ENCODE assay signal across 8 cellular contexts in the genomic region with DNA sequence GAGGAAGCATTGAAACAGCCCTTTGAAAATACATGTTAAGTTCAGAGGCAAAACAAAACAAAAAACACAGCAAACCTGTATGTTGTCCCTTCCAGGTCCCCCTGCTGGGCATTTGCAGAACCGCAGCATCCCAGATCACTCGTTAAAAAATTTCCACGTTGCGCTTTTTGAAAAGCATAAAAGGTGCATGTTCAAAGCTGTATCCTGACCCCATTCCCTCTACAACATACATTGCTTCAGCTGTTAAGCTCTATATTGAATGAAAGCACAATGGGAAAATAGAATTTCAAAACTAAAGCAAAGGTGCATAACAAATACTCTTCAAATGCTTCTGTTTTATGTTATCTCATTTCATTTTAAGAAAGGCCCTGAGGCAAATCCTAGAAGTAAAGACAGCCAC.
A peak's percentile ranks its signal among the peaks of the same experiment; 100 is the strongest.
DNase-seq lines count a peak whose midpoint lies in the region; ATAC-seq and TF ChIP-seq lines count a peak whose summit lies in the region.

No MANE protein-coding gene starts in this region.

- H3K4me3 Mint-ChIP-seq in activated CD8-positive, alpha-beta memory T cell treated with anti-CD3 and anti-CD28 coated beads, Interleukin-2, amount 10 ng/mL, durations not matched to agents 7 days and 5 days, result no peak overlapping the region
- H3K4me3 Mint-ChIP-seq in stimulated activated memory B cell treated with anti-CD40 and anti-IgM and Interleukin-4, amounts not matched to agents 10 μg/mL and 1 μg/mL and 100 μg/mL, for 72 hours, result no peak overlapping the region

- no peaks in the 10 kb centered on the region for H3K4me1 ChIP-seq in prostate gland (replicated peaks)

- H3K9me3 ChIP-seq in prostate gland, result no peaks in the 10 kb centered on the region

- peaks cover 12% of the 10 kb centered on the region for H3K27me3 Mint-ChIP-seq in activated CD8-positive, alpha-beta memory T cell treated with anti-CD3 and anti-CD28 coated beads, Interleukin-2, amount 10 ng/mL, durations not matched to agents 7 days and 5 days
- H3K27me3 Mint-ChIP-seq in stimulated activated memory B cell treated with anti-CD40 and anti-IgM and Interleukin-4, amounts not matched to agents 10 μg/mL and 1 μg/mL and 100 μg/mL, for 72 hours, result peaks cover 10% of the 10 kb centered on the region

- no peak for ATAC-seq in activated CD8-positive, alpha-beta memory T cell treated with anti-CD3 and anti-CD28 coated beads, Interleukin-2, amount 10 ng/mL, durations not matched to agents 7 days and 5 days
- ATAC-seq in stimulated activated memory B cell treated with anti-CD40 and anti-IgM and Interleukin-4, amounts not matched to agents 10 μg/mL and 1 μg/mL and 100 μg/mL, for 72 hours, result no peak
- ATAC-seq in GM21717 (IDR thresholded peaks at IDR 0.05; ENCODE audit: unreplicated experiment), result no peak

- DNase-seq in activated gamma-delta T cell treated with Interleukin-2 at 50 U/mL for 16 hours (peak; percentile 6), activated gamma-delta T cell (lab: John Stamatoyannopoulos, UW) (no peak), NCI-H526 (lab: John Stamatoyannopoulos, UW) (peak; percentile 4 to 65), fibroblast of the conjunctiva (ENCODE audit: low read depth) (peak; percentile 23), prostate gland (ENCODE audit: low spot score) (peak; percentile 55)
- peak; percentile 44 for DNase-seq in activated CD8-positive, alpha-beta memory T cell treated with anti-CD3 and anti-CD28 coated beads, Interleukin-2, amount 10 ng/mL, durations not matched to agents 7 days and 5 days

- TF ChIP-seq CTCF in prostate gland (IDR thresholded peaks at IDR 0.05), result peak; percentile 85 to 87 (median 85)

- no peak overlapping the region for H3K4me3 ChIP-seq in prostate gland

- no peaks in the 10 kb centered on the region for H3K36me3 ChIP-seq in prostate gland

- no peaks in the 10 kb centered on the region for H3K4me1 Mint-ChIP-seq in activated CD8-positive, alpha-beta memory T cell treated with anti-CD3 and anti-CD28 coated beads, Interleukin-2, amount 10 ng/mL, durations not matched to agents 7 days and 5 days
- no peaks in the 10 kb centered on the region for H3K4me1 Mint-ChIP-seq in stimulated activated memory B cell treated with anti-CD40 and anti-IgM and Interleukin-4, amounts not matched to agents 10 μg/mL and 1 μg/mL and 100 μg/mL, for 72 hours

- H3K27ac ChIP-seq in prostate gland, result peak overlapping the region in 1 of 2 donors; percentile 25

- H3K9me3 Mint-ChIP-seq in activated CD8-positive, alpha-beta memory T cell treated with anti-CD3 and anti-CD28 coated beads, Interleukin-2, amount 10 ng/mL, durations not matched to agents 7 days and 5 days (ENCODE audit: low read depth), result no peaks in the 10 kb centered on the region
- no peaks in the 10 kb centered on the region for H3K9me3 Mint-ChIP-seq in stimulated activated memory B cell treated with anti-CD40 and anti-IgM and Interleukin-4, amounts not matched to agents 10 μg/mL and 1 μg/mL and 100 μg/mL, for 72 hours

- TF ChIP-seq POLR2A in prostate gland (IDR thresholded peaks at IDR 0.05), result no peak

- 15% methylated on average over 4 of the region's 4 CpGs for whole genome bisulfite sequencing in prostate gland

- H3K27me3 ChIP-seq in prostate gland (replicated peaks; ENCODE audit: insufficient read depth), result no peaks in the 10 kb centered on the region

- H3K27ac Mint-ChIP-seq in activated CD8-positive, alpha-beta memory T cell treated with anti-CD3 and anti-CD28 coated beads, Interleukin-2, amount 10 ng/mL, durations not matched to agents 7 days and 5 days, result no peak overlapping the region
- no peak overlapping the region for H3K27ac Mint-ChIP-seq in stimulated activated memory B cell treated with anti-CD40 and anti-IgM and Interleukin-4, amounts not matched to agents 10 μg/mL and 1 μg/mL and 100 μg/mL, for 72 hours

- H3K36me3 Mint-ChIP-seq in activated CD8-positive, alpha-beta memory T cell treated with anti-CD3 and anti-CD28 coated beads, Interleukin-2, amount 10 ng/mL, durations not matched to agents 7 days and 5 days, result no peaks in the 10 kb centered on the region
- H3K36me3 Mint-ChIP-seq in stimulated activated memory B cell treated with anti-CD40 and anti-IgM and Interleukin-4, amounts not matched to agents 10 μg/mL and 1 μg/mL and 100 μg/mL, for 72 hours, result no peaks in the 10 kb centered on the region

- intact Hi-C loops in prostate gland (cut with DNase I), result loop anchor here (5.0 to 10.0 kb wide), 5 partner anchors 56 to 549 kb away; a partner anchor contains a TSS

- CTCF ChIA-PET in activated CD8-positive, alpha-beta memory T cell treated with anti-CD3 and anti-CD28 coated beads, Interleukin-2, amount 10 ng/mL, durations not matched to agents 7 days and 5 days (lab: Charles Lee), result interaction anchor here (1.0 to 1.8 kb wide), 4 partner anchors 9 to 714 kb away, joined by 3 to 6 read pairs (median 4); no protein-coding TSS in a partner anchor
